Comparison of ENCODE assay signal across 19 cellular contexts in genomic region chr14:24207625-24208024, GRCh38. TPM values are rescaled to one million over a fixed set of nuclear protein-coding genes. Genes with fewer than 3 reads are reported as not detected.
"Had no signal": no experiment of that assay in that cellular context is flagged by ENCODE, and none has a peak within 500 bp of the region (broad histone marks: within the 10 kb centered on the region; RNA-seq: fewer than 3 reads in every experiment).

No MANE protein-coding gene starts in this region.

- H3K27ac Mint-ChIP-seq: memory B cell, nephron progenitor cell had no signal

- H3K9me3 ChIP-seq: colonic mucosa, right atrium auricular region had no signal

- H3K4me1 ChIP-seq: colonic mucosa had no signal

- H3K4me3 Mint-ChIP-seq: activated CD4-positive, alpha-beta memory T cell treated with anti-CD3 and anti-CD28 coated beads for 36 hours; activated CD4-positive, alpha-beta T cell treated with anti-CD3 and anti-CD28 coated beads for 36 hours; memory B cell; nephron progenitor cell; T-helper 1 cell treated with Interleukin-12 subunit alpha and Interleukin-12 subunit beta and Interleukin-4 antibody, amounts not matched to agents 30 μg/mL and 1 μg/mL, for 36 hours had no signal

- H3K36me3 ChIP-seq: colonic mucosa had no signal

- H3K27me3 Mint-ChIP-seq: activated CD4-positive, alpha-beta memory T cell treated with anti-CD3 and anti-CD28 coated beads for 36 hours; activated CD4-positive, alpha-beta T cell treated with anti-CD3 and anti-CD28 coated beads for 36 hours; memory B cell had no signal

- H3K27me3 ChIP-seq: cardiac muscle cell, colonic mucosa, right atrium auricular region had no signal

- ATAC-seq: activated CD4-positive, alpha-beta T cell treated with anti-CD3 and anti-CD28 coated beads for 36 hours; left ventricle myocardium superior had no signal

- DNase-seq: activated CD4-positive, alpha-beta memory T cell treated with anti-CD3 and anti-CD28 coated beads for 36 hours; activated CD4-positive, alpha-beta T cell treated with anti-CD3 and anti-CD28 coated beads for 36 hours; activated CD8-positive, alpha-beta memory T cell treated with anti-CD3 and anti-CD28 coated beads, Interleukin-2, amount 50 U/mL, for 4 hours; activated naive CD4-positive, alpha-beta T cell treated with Interleukin-2 at 50 U/mL for 16 hours; colonic mucosa; foreskin fibroblast; hippocampal formation; left ventricle myocardium superior; nephron progenitor cell; occipital lobe; small intestine; stimulated activated CD4-positive, alpha-beta T cell treated with anti-CD3 and anti-CD28 coated beads, Interleukin-4, amount 100 ng/mL, for 4 hours; WERI-Rb-1 had no signal

- H3K27ac ChIP-seq: cardiac muscle cell, colonic mucosa, right atrium auricular region, WERI-Rb-1 had no signal

- H3K4me3 ChIP-seq: cardiac muscle cell, colonic mucosa, right atrium auricular region had no signal

RNA-seq across cellular contexts. Expression of gene TSSK4, which starts 2.1 kb away (rescaled TPM):
- total RNA-seq: cardiac muscle cell, kidney epithelial cell, occipital lobe, posterior vena cava, right atrium auricular region had no signal
